In the genomic region with DNA sequence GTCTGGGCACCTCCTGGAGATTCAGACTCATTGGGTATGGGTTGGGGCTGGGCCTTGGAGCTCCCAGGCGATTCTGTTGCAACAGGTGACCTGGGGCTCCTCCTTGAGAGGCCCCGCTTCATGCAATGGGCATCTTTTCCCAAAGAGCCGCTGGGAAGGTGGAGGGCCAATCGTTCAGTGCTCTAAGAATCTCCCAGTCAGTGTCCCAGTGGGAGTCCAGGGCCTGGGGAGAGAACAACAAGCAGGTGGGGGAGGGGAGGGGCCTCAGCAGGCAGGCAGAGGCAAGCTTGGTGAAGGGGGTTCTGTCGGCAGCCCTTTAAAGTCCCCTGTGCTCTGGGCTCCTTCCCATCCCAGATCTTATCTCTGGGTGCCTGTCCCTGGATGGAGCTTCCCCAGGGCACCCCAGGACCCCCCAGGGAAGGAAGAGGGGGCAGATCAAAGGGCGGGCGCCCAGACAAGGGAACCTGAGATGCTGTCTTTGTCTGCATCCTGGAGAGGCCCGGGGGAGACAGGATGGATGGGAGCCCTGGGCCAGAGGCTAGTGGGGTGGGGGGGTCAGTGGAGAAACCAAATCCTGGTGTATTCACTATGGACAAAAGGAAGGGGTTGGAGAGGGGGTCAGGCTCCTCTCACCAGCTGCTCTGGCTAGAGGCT, we compare ENCODE assay signal across 1 cellular context.
TF ChIP-seq lines count a peak whose summit lies in the region.

No MANE protein-coding gene starts in this region.

TF ChIP-seq in IMR-90, 13 proteins besides CTCF, POLR2A, EP300 and RAD21:
- TF ChIP-seq NFE2L2 (IDR thresholded peaks at IDR 0.05; ENCODE audit: low read depth, low read length) (no peak), CEBPB (IDR thresholded peaks at IDR 0.05; ENCODE audit: low read depth, low read length) (no peak), BHLHE40 (IDR thresholded peaks at IDR 0.05; ENCODE audit: low read depth, low read length) (no peak), SMC3 (IDR thresholded peaks at IDR 0.05; ENCODE audit: low read depth, low read length) (no peak), MXI1 (IDR thresholded peaks at IDR 0.05; ENCODE audit: borderline replicate concordance, low read depth, low read length) (no peak), CHD1 (IDR thresholded peaks at IDR 0.05; ENCODE audit: low read depth, low read length) (no peak), FOS (IDR thresholded peaks at IDR 0.05; ENCODE audit: low read depth, low read length) (no peak), MAFK (IDR thresholded peaks at IDR 0.05; ENCODE audit: low read depth, low read length) (no peak), RCOR1 (IDR thresholded peaks at IDR 0.05; ENCODE audit: insufficient replicate concordance, low read length) (no peak), MAZ (IDR thresholded peaks at IDR 0.05; ENCODE audit: borderline replicate concordance, low read depth, low read length) (no peak), RFX5 (IDR thresholded peaks at IDR 0.05; ENCODE audit: low read depth, low read length) (no peak)
- TF ChIP-seq, protein P1, sequence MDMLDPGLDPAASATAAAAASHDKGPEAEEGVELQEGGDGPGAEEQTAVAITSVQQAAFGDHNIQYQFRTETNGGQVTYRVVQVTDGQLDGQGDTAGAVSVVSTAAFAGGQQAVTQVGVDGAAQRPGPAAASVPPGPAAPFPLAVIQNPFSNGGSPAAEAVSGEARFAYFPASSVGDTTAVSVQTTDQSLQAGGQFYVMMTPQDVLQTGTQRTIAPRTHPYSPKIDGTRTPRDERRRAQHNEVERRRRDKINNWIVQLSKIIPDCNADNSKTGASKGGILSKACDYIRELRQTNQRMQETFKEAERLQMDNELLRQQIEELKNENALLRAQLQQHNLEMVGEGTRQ (IDR thresholded peaks at IDR 0.05; ENCODE audit: low read depth, low read length) = no peak
- TF ChIP-seq, protein P2, sequence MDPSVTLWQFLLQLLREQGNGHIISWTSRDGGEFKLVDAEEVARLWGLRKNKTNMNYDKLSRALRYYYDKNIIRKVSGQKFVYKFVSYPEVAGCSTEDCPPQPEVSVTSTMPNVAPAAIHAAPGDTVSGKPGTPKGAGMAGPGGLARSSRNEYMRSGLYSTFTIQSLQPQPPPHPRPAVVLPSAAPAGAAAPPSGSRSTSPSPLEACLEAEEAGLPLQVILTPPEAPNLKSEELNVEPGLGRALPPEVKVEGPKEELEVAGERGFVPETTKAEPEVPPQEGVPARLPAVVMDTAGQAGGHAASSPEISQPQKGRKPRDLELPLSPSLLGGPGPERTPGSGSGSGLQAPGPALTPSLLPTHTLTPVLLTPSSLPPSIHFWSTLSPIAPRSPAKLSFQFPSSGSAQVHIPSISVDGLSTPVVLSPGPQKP (IDR thresholded peaks at IDR 0.05; ENCODE audit: borderline replicate concordance, low read depth, low read length) = no peak
